Comparison of ENCODE assay signal across 12 cellular contexts in the genomic region with DNA sequence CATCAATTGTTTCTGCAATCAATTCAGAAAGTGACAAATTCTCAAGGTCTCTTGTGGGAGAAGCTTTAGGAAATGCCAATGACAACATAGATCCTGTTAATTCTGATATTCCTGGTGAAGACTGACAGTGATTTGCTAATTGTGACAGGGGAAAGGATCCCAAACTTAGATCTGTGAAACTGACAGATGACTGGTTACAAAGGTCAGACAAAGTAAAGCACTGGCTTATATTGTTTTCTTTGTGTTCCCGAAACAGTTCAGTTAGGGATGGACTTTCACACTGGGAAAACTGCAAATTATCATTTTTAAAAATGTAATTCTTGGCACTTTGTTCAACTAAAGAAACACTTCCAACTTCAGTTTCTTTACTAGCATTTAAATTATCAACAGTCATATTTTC. TPM values are rescaled to one million over a fixed set of nuclear protein-coding genes. Genes with fewer than 3 reads are reported as not detected.
"Had no signal": no experiment of that assay in that cellular context is flagged by ENCODE, and none has a peak within 500 bp of the region (broad histone marks: within the 10 kb centered on the region; RNA-seq: fewer than 3 reads in every experiment).

No MANE protein-coding gene starts in this region.

- H3K4me1 Mint-ChIP-seq: H9, IgD-negative memory B cell had no signal

- H3K9me3 Mint-ChIP-seq: H9, HFFc6 had no signal

- FAIRE-seq: H54, HTR-8/SVneo had no signal

- H3K27ac Mint-ChIP-seq: H9, HFFc6, IgD-negative memory B cell had no signal

- H2AFZ ChIP-seq: GM23248 had no signal

- H3K4me3 Mint-ChIP-seq: H9, HFFc6, IgD-negative memory B cell had no signal

- H3K27ac ChIP-seq: GM23248, KMS-11 had no signal

- DNase-seq: GM23248, GOT3, H9, HCEC 1CT, HFFc6, Karpas-422, KBM-7 had no signal

- H3K4me3 ChIP-seq: GM23248 had no signal

- H3K9ac ChIP-seq: GM23248, KMS-11 had no signal

- H3K4me2 ChIP-seq: KMS-11 had no signal

RNA-seq across cellular contexts. Expression of a gene that starts 30.1 kb away (rescaled TPM):
- total RNA-seq: GM23248, HT-29 had no signal
- polyA plus RNA-seq: IgD-negative memory B cell had no signal
